Comparison of ENCODE assay signal across 6 cellular contexts in genomic region chr6:22794844-22795243, GRCh38.
"Had no signal": no experiment of that assay in that cellular context is flagged by ENCODE, and none has a peak within 500 bp of the region (broad histone marks: within the 10 kb centered on the region; RNA-seq: fewer than 3 reads in every experiment).

No MANE protein-coding gene starts in this region.

- H3K27ac ChIP-seq: HL-60 had no signal

- H3K4me3 ChIP-seq: K562 had no signal

- DNase-seq: IMR-90, KBM-7, KG1 had no signal

- ATAC-seq: HepG2, K562 had no signal
